ENCODE assay signal across 1 cellular context in genomic region chr3:156509209-156510174, GRCh38.
TF ChIP-seq lines count a peak whose summit lies in the region.

No MANE protein-coding gene starts in this region.

TF ChIP-seq in H1, 55 proteins besides CTCF, POLR2A, EP300 and RAD21 (continued from another document):
- TF ChIP-seq SRF (IDR thresholded peaks at IDR 0.05; ENCODE audit: low read depth, low read length), result no peak
